In the genomic region with DNA sequence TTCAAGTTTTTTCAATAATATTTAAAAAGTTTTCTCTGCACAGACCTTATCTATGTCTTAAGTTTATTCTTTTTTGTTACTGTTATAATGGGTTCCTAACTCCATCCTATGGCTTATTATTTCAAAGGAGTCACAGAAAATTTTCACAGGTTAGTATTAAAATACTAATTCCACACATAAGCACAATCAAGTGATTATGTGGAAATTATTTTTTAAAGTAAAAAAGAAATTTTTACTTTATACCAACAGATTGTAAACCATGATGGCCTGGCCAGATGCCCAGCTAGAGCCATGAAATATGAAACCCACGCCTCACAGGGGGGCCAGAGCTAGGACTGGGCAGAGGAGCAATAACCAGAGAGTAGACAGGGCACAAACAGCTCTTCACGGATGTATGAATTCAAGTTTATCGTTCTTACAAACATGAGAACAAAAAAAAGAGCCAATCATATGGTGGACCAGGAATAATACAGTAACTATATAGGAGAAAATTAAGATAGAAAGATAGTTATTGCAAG, we compare ENCODE assay signal across 10 cellular contexts. TPM values are rescaled to one million over a fixed set of nuclear protein-coding genes. Genes with fewer than 3 reads are reported as not detected.
A peak's percentile ranks its signal among the peaks of the same experiment; 100 is the strongest.
DNase-seq lines count a peak whose midpoint lies in the region; ATAC-seq, FAIRE-seq and TF ChIP-seq lines count a peak whose summit lies in the region.
"Had no signal": no experiment of that assay in that cellular context is flagged by ENCODE, and none has a peak within 500 bp of the region (broad histone marks: within the 10 kb centered on the region; RNA-seq: fewer than 3 reads in every experiment).

No MANE protein-coding gene starts in this region.

- H3K4me3 ChIP-seq in breast epithelium (no peak overlapping the region), thyroid gland (replicated peaks in 1 of 3) (no peak overlapping the region)
- H3K4me3 ChIP-seq: tibial nerve had no signal

- no peak for FAIRE-seq in frontal cortex (lab: Jason Lieb, UNC)

- H3K4me1 ChIP-seq in breast epithelium (peaks cover 0 to 10% of the 10 kb centered on the region in 2 donors), thyroid gland (peaks cover 27 to 29% of the 10 kb centered on the region in 2 donors)

- BruUV-seq in MCF 10A (replicated peaks; lab: Mats Ljungman, UMichigan), result no TSS peak

- no peaks in the 10 kb centered on the region for H3K9me3 ChIP-seq in breast epithelium
- no peaks in the 10 kb centered on the region for H3K9me3 ChIP-seq in thyroid gland
- H3K9me3 ChIP-seq: tibial nerve had no signal

- CTCF ChIA-PET in MCF 10A (lab: Yijun Ruan, JAX), result no interaction called here

- peaks cover 8% of the 10 kb centered on the region for H3K36me3 Mint-ChIP-seq in MCF 10A (ENCODE audit: insufficient read depth, unreplicated experiment)

- WGBS in thyroid gland, 2 donors, result 42 to 45% methylated on average over 3 of the region's 3 CpGs

- TF ChIP-seq CTCF in MCF 10A (IDR thresholded peaks at IDR 0.05; ENCODE audit: unreplicated experiment) (no peak), breast epithelium (IDR thresholded peaks at IDR 0.05) (no peak), thyroid gland (IDR thresholded peaks at IDR 0.05) (no peak)

- H3K9me3 Mint-ChIP-seq in MCF 10A (ENCODE audit: unreplicated experiment), result no peaks in the 10 kb centered on the region

- TF ChIP-seq POLR2A in breast epithelium (IDR thresholded peaks at IDR 0.05), result no peak
- no peak for TF ChIP-seq POLR2A in thyroid gland (IDR thresholded peaks at IDR 0.05)

- H3K27ac ChIP-seq in breast epithelium (no peak overlapping the region), thyroid gland (peak overlapping the region; percentile 20 to 69 (median 52))
- H3K27ac ChIP-seq: tibial nerve had no signal

- peaks cover 27% of the 10 kb centered on the region for H3K4me1 Mint-ChIP-seq in MCF 10A (ENCODE audit: insufficient read depth, unreplicated experiment)

- H3K36me3 ChIP-seq in breast epithelium (no peaks in the 10 kb centered on the region), thyroid gland (no peaks in the 10 kb centered on the region)
- H3K36me3 ChIP-seq: tibial nerve had no signal

- POLR2A ChIA-PET in MCF 10A (lab: Yijun Ruan, JAX), result interaction anchor here (0.6 to 1.3 kb wide), 2 partner anchors 9 to 33 kb away, joined by 3 to 4 read pairs; no protein-coding TSS in a partner anchor

- no peaks in the 10 kb centered on the region for H3K27me3 ChIP-seq in breast epithelium
- no peaks in the 10 kb centered on the region for H3K27me3 ChIP-seq in thyroid gland
- H3K27me3 ChIP-seq: tibial nerve had no signal

- H3K27me3 Mint-ChIP-seq in MCF 10A (ENCODE audit: insufficient read depth, unreplicated experiment), result no peaks in the 10 kb centered on the region

- H3K27ac Mint-ChIP-seq in MCF 10A (ENCODE audit: low read depth, unreplicated experiment), result peak overlapping the region; percentile 82

- DNase-seq in MCF 10A (ENCODE audit: unreplicated experiment) (peak; percentile 68), breast epithelium (ENCODE audit: low spot score in 2 of 2) (no peak), NCI-H510A treated with DMSO at 0.1 percent for 48 hours (lab: John Stamatoyannopoulos, UW) (peak; percentile 92), epidermal melanocyte (ENCODE audit: insufficient read length, low spot score) (peak; percentile 70), thyroid gland (peak; percentile 56 to 64), frontal cortex (ENCODE audit: low spot score in 2 of 2) (no peak)
- no peak for DNase-seq in NK-92 treated with Interleukin-12 subunit alpha and Interleukin-12 subunit beta, amount 100 ng/mL, for 24 hours (lab: John Stamatoyannopoulos, UW)
- DNase-seq: mammary epithelial cell had no signal

- no peak overlapping the region for H3K4me3 Mint-ChIP-seq in MCF 10A (ENCODE audit: unreplicated experiment)

- intact Hi-C loops in MCF 10A (cut with micrococcal nuclease), result no loop called here
- intact Hi-C loops in breast epithelium (cut with DNase I; ENCODE audit: low total_unique reads), result loop anchor here (5.0 kb wide), 1 partner anchor 619 kb away; no protein-coding TSS in a partner anchor
- intact Hi-C loops in thyroid gland (cut with DNase I), result no loop called here

- no peak for ATAC-seq in HG02610 (IDR thresholded peaks at IDR 0.05; ENCODE audit: unreplicated experiment)

RNA-seq across cellular contexts. Expression of a gene that starts 34.0 kb away (rescaled TPM):
- total RNA-seq in MCF 10A (2022) (22.4 and 23.6 TPM in 2 replicates), breast epithelium (10 to 100 TPM; 28.7 to 33.8 (median 29.0) TPM), thyroid gland (10 to 100 TPM; 68.1 to 98.9 (median 75.5) TPM), frontal cortex (96.2 TPM)

Comparison
In these comparisons a context has a peak if more than half of its experiments do, and no peak if none do; other contexts are left out.
1. DNase-seq: peak in MCF 10A (single experiment), NCI-H510A treated with DMSO at 0.1 percent for 48 hours (single experiment), epidermal melanocyte (single experiment) and thyroid gland (2 of 2); none in breast epithelium (0 of 2), NK-92 treated with Interleukin-12 subunit alpha and Interleukin-12 subunit beta, amount 100 ng/mL, for 24 hours (single experiment) and frontal cortex (0 of 2).
2. H3K27ac ChIP-seq: peak in thyroid gland (3 of 3); none in breast epithelium (0 of 2).